10 cellular contexts compared by ENCODE assay signal in genomic region chr10:95236068-95236903, GRCh38. TPM values are rescaled to one million over a fixed set of nuclear protein-coding genes. Genes with fewer than 3 reads are reported as not detected.
A peak's percentile ranks its signal among the peaks of the same experiment; 100 is the strongest.
DNase-seq lines count a peak whose midpoint lies in the region; ATAC-seq lines count a peak whose summit lies in the region.
"Had no signal": no experiment of that assay in that cellular context is flagged by ENCODE, and none has a peak within 500 bp of the region (broad histone marks: within the 10 kb centered on the region; RNA-seq: fewer than 3 reads in every experiment).

No MANE protein-coding gene starts in this region.

- H3K36me3 Mint-ChIP-seq in activated T-helper 17 cell treated with anti-CD3 and anti-CD28 coated beads, Interleukin-2, amount 50 U/mL, for 72 hours (ENCODE audit: low read depth), result no peaks in the 10 kb centered on the region
- H3K36me3 Mint-ChIP-seq in activated CD4-positive, alpha-beta T cell treated with anti-CD3 and anti-CD28 coated beads, Interleukin-2, amount 10 ng/mL, durations not matched to agents 7 days and 5 days (ENCODE audit: low read depth), result peaks cover 14% of the 10 kb centered on the region

- H3K4me1 Mint-ChIP-seq in activated T-helper 17 cell treated with anti-CD3 and anti-CD28 coated beads, Interleukin-2, amount 50 U/mL, for 72 hours, result no peaks in the 10 kb centered on the region
- H3K4me1 Mint-ChIP-seq in activated CD4-positive, alpha-beta T cell treated with anti-CD3 and anti-CD28 coated beads, Interleukin-2, amount 10 ng/mL, durations not matched to agents 7 days and 5 days, result peaks cover 23% of the 10 kb centered on the region

- peak overlapping the region; percentile 39 for H3K27ac Mint-ChIP-seq in activated T-helper 17 cell treated with anti-CD3 and anti-CD28 coated beads, Interleukin-2, amount 50 U/mL, for 72 hours
- no peak overlapping the region for H3K27ac Mint-ChIP-seq in activated CD4-positive, alpha-beta T cell treated with anti-CD3 and anti-CD28 coated beads, Interleukin-2, amount 10 ng/mL, durations not matched to agents 7 days and 5 days

- ATAC-seq in GM19468 (IDR thresholded peaks at IDR 0.05; ENCODE audit: extremely low read depth, unreplicated experiment), result peak; percentile 98
- peak; percentile 99 for ATAC-seq in HG03439 (IDR thresholded peaks at IDR 0.05; ENCODE audit: unreplicated experiment)
- peak; percentile 85 for ATAC-seq in activated T-helper 17 cell treated with anti-CD3 and anti-CD28 coated beads, Interleukin-2, amount 50 U/mL, for 72 hours (replicated peaks)

- DNase-seq in ELR (ENCODE audit: low read depth) (peak; percentile 87), anterior cingulate cortex (lab: John Stamatoyannopoulos, UW) (no peak), NCI-H2081 treated with DMSO at 0.1 percent for 48 hours (lab: John Stamatoyannopoulos, UW) (no peak)
- peak; percentile 50 for DNase-seq in stimulated activated CD8-positive, alpha-beta memory T cell treated with anti-CD3 and anti-CD28 coated beads, Interleukin-4, amount 100 ng/mL, for 48 hours
- no peak for DNase-seq in activated CD4-positive, alpha-beta T cell treated with anti-CD3 and anti-CD28 coated beads, Interleukin-2, amount 10 ng/mL, durations not matched to agents 7 days and 5 days

- H3K9me3 Mint-ChIP-seq in activated T-helper 17 cell treated with anti-CD3 and anti-CD28 coated beads, Interleukin-2, amount 50 U/mL, for 72 hours, result no peaks in the 10 kb centered on the region
- H3K9me3 Mint-ChIP-seq in activated CD4-positive, alpha-beta T cell treated with anti-CD3 and anti-CD28 coated beads, Interleukin-2, amount 10 ng/mL, durations not matched to agents 7 days and 5 days, result peaks cover 4% of the 10 kb centered on the region

- H3K4me3 Mint-ChIP-seq in activated T-helper 17 cell treated with anti-CD3 and anti-CD28 coated beads, Interleukin-2, amount 50 U/mL, for 72 hours, result peak overlapping the region; percentile 14
- H3K4me3 Mint-ChIP-seq in activated CD4-positive, alpha-beta T cell treated with anti-CD3 and anti-CD28 coated beads, Interleukin-2, amount 10 ng/mL, durations not matched to agents 7 days and 5 days, result no peak overlapping the region

- POLR2A ChIA-PET in activated CD4-positive, alpha-beta T cell treated with anti-CD3 and anti-CD28 coated beads, Interleukin-2, amount 10 ng/mL, durations not matched to agents 7 days and 5 days (lab: Charles Lee), result interaction anchor here (0.9 kb wide), 1 partner anchor 15 kb away, joined by 3 read pairs; no protein-coding TSS in a partner anchor

- peaks cover 14% of the 10 kb centered on the region for H3K27me3 Mint-ChIP-seq in activated T-helper 17 cell treated with anti-CD3 and anti-CD28 coated beads, Interleukin-2, amount 50 U/mL, for 72 hours
- no peaks in the 10 kb centered on the region for H3K27me3 Mint-ChIP-seq in activated CD4-positive, alpha-beta T cell treated with anti-CD3 and anti-CD28 coated beads, Interleukin-2, amount 10 ng/mL, durations not matched to agents 7 days and 5 days

- CTCF ChIA-PET in activated CD4-positive, alpha-beta T cell treated with anti-CD3 and anti-CD28 coated beads, Interleukin-2, amount 10 ng/mL, durations not matched to agents 7 days and 5 days (lab: Charles Lee), result interaction anchor here (0.6 kb wide), 1 partner anchor 644 kb away, joined by 3 read pairs; no protein-coding TSS in a partner anchor

RNA-seq across cellular contexts. Expression of gene ACSM6, which starts 42.2 kb away (rescaled TPM):
- not detected for total RNA-seq in activated T-helper 17 cell treated with anti-CD3 and anti-CD28 coated beads, Interleukin-2, amount 50 U/mL, for 72 hours
- not detected for total RNA-seq in activated CD4-positive, alpha-beta T cell treated with anti-CD3 and anti-CD28 coated beads, Interleukin-2, amount 10 ng/mL, durations not matched to agents 7 days and 5 days
- total RNA-seq: lung microvascular endothelial cell, SK-MEL-5 had no signal

RNA-seq across cellular contexts. Expression of gene PDLIM1, which starts 54.5 kb away (rescaled TPM):
- 1 to 10 TPM in 1 of 2 donors, under 1 TPM in 1; 0.42 to 3.5 TPM for total RNA-seq in activated T-helper 17 cell treated with anti-CD3 and anti-CD28 coated beads, Interleukin-2, amount 50 U/mL, for 72 hours
- 10 to 100 TPM; 17.4 to 19.6 TPM for total RNA-seq in activated CD4-positive, alpha-beta T cell treated with anti-CD3 and anti-CD28 coated beads, Interleukin-2, amount 10 ng/mL, durations not matched to agents 7 days and 5 days

Comparison
In these comparisons a context has a peak if more than half of its experiments do, and no peak if none do; other contexts are left out.
1. DNase-seq: peak in ELR (single experiment) and stimulated activated CD8-positive, alpha-beta memory T cell treated with anti-CD3 and anti-CD28 coated beads, Interleukin-4, amount 100 ng/mL, for 48 hours (single experiment); none in anterior cingulate cortex (0 of 58), NCI-H2081 treated with DMSO at 0.1 percent for 48 hours (single experiment) and activated CD4-positive, alpha-beta T cell treated with anti-CD3 and anti-CD28 coated beads, Interleukin-2, amount 10 ng/mL, durations not matched to agents 7 days and 5 days (single experiment).
2. RNA of gene PDLIM1, which starts 54.5 kb away (total RNA-seq): 17.4 to 19.6 TPM in activated CD4-positive, alpha-beta T cell treated with anti-CD3 and anti-CD28 coated beads, Interleukin-2, amount 10 ng/mL, durations not matched to agents 7 days and 5 days; 0.42 to 3.5 TPM in activated T-helper 17 cell treated with anti-CD3 and anti-CD28 coated beads, Interleukin-2, amount 50 U/mL, for 72 hours; every median in the first group is over 4 times any median in the second.
3. Peak in every context shown above with its lines, with median percentiles within 50 percentile points of each other: ATAC-seq.